ENCODE assay signal across 29 cellular contexts in genomic region chr2:213019368-213019767, GRCh38.
"Had no signal": no experiment of that assay in that cellular context is flagged by ENCODE, and none has a peak within 500 bp of the region (broad histone marks: within the 10 kb centered on the region; RNA-seq: fewer than 3 reads in every experiment).

No MANE protein-coding gene starts in this region.

- H3K9me3 ChIP-seq: MG63, Peyer's patch, SJSA1, SK-N-SH had no signal

- H3K4me3 ChIP-seq: MG63, Peyer's patch, SJSA1 had no signal

- H3K9ac ChIP-seq: SK-N-SH had no signal

- DNase-seq: activated CD4-positive, alpha-beta T cell treated with anti-CD3 and anti-CD28 coated beads, Interleukin-2, amount 10 ng/mL, durations not matched to agents 24 days and 14 days; activated CD4-positive, alpha-beta T cell treated with anti-CD3 and anti-CD28 coated beads, Interleukin-2, amount 50 U/mL, for 4 hours; activated CD8-positive, alpha-beta memory T cell treated with anti-CD3 and anti-CD28 coated beads, Interleukin-2, amount 50 U/mL, for 4 hours; activated gamma-delta T cell treated with Interleukin-2 at 50 U/mL for 16 hours; activated naive CD4-positive, alpha-beta T cell treated with anti-CD3 and anti-CD28 coated beads, Interleukin-2, amount 10 ng/mL, durations not matched to agents 7 days and 5 days; activated naive CD8-positive, alpha-beta T cell treated with anti-CD3 and anti-CD28 coated beads, Interleukin-2, amount 50 U/mL, for 24 hours; activated T-cell treated with anti-CD3 and anti-CD28 coated beads for 4 hours; activated T-cell treated with anti-CD3 and anti-CD28 coated beads, Interleukin-2, amount 50 U/mL, for 4 hours; anterior cingulate cortex; brain microvascular endothelial cell; central memory CD4-positive, alpha-beta T cell; MG63; NCI-H1048; NCI-H1105 treated with DMSO at 0.1 percent for 48 hours; NCI-H1436 treated with DMSO at 0.1 percent for 48 hours; NCI-H1694 treated with DMSO at 0.1 percent for 48 hours; NCI-H2029; NCI-H2171; NCI-H510A; NCI-H526; NCI-H748 treated with DMSO at 0.1 percent for 48 hours; NK-92 treated with Interleukin-12 subunit alpha and Interleukin-12 subunit beta, amount 100 ng/mL, for 24 hours; PC-3; Peyer's patch; RPMI8226; SHP77 treated with DMSO at 0.1 percent for 48 hours; SK-N-SH had no signal

- H3K4me2 ChIP-seq: SK-N-SH had no signal

- H3K4me1 ChIP-seq: Peyer's patch had no signal

- FAIRE-seq: TTC549 had no signal

- H3K27ac ChIP-seq: brain microvascular endothelial cell, Peyer's patch, SJSA1 had no signal

- H3K27me3 ChIP-seq: brain microvascular endothelial cell, MG63, Peyer's patch, SJSA1 had no signal

- ATAC-seq: activated naive CD8-positive, alpha-beta T cell treated with anti-CD3 and anti-CD28 coated beads, Interleukin-2, amount 50 U/mL, for 24 hours; activated T-cell treated with anti-CD3 and anti-CD28 coated beads, Interleukin-2, amount 50 U/mL, for 4 hours; PC-3 had no signal

- H3K36me3 ChIP-seq: Peyer's patch, SJSA1 had no signal
